Comparison of ENCODE assay signal across 1 cellular context in the genomic region with DNA sequence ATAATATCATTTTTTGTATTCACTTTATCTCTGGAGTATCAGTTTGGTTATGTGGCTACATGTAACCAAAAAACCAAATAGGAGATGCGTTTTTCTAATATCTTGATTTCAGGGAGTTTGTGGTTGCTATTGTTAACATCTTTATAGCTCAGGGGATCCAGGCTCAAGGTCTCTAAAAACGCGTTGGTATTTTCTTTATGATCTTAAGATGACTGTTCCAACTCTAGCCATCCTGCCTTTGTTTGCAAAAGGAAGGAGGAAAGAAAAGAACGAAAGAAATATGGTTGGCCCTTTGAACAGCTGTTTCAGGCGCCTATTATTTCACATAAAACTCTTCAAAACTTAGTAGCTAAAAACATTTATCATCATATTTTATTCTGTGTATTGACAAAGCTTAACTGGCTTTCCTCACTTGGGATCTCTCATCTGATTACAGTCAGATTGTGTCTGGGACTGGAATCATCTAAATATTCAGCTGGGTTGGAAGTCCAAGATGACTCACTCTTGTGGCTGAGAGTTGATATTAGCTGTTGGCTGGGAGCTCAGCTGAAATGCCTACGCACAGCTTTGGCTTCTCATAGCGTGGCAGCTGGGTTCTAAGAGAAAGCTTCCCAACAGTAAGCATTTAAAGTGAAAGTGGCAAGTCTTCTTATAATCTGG.
TF ChIP-seq lines count a peak whose summit lies in the region.

No MANE protein-coding gene starts in this region.

TF ChIP-seq in HepG2, 621 proteins besides CTCF, POLR2A, EP300 and RAD21 (continued from another document):
- TF ChIP-seq, protein P1, sequence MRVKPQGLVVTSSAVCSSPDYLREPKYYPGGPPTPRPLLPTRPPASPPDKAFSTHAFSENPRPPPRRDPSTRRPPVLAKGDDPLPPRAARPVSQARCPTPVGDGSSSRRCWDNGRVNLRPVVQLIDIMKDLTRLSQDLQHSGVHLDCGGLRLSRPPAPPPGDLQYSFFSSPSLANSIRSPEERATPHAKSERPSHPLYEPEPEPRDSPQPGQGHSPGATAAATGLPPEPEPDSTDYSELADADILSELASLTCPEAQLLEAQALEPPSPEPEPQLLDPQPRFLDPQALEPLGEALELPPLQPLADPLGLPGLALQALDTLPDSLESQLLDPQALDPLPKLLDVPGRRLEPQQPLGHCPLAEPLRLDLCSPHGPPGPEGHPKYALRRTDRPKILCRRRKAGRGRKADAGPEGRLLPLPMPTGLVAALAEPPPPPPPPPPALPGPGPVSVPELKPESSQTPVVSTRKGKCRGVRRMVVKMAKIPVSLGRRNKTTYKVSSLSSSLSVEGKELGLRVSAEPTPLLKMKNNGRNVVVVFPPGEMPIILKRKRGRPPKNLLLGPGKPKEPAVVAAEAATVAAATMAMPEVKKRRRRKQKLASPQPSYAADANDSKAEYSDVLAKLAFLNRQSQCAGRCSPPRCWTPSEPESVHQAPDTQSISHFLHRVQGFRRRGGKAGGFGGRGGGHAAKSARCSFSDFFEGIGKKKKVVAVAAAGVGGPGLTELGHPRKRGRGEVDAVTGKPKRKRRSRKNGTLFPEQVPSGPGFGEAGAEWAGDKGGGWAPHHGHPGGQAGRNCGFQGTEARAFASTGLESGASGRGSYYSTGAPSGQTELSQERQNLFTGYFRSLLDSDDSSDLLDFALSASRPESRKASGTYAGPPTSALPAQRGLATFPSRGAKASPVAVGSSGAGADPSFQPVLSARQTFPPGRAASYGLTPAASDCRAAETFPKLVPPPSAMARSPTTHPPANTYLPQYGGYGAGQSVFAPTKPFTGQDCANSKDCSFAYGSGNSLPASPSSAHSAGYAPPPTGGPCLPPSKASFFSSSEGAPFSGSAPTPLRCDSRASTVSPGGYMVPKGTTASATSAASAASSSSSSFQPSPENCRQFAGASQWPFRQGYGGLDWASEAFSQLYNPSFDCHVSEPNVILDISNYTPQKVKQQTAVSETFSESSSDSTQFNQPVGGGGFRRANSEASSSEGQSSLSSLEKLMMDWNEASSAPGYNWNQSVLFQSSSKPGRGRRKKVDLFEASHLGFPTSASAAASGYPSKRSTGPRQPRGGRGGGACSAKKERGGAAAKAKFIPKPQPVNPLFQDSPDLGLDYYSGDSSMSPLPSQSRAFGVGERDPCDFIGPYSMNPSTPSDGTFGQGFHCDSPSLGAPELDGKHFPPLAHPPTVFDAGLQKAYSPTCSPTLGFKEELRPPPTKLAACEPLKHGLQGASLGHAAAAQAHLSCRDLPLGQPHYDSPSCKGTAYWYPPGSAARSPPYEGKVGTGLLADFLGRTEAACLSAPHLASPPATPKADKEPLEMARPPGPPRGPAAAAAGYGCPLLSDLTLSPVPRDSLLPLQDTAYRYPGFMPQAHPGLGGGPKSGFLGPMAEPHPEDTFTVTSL (CRISPR knock-in tag; IDR thresholded peaks at IDR 0.05; ENCODE audit: borderline replicate concordance) = peak; percentile 30; the same call in 1 of the 2 replicates
- TF ChIP-seq RELA (CRISPR knock-in tag; IDR thresholded peaks at IDR 0.05) = no peak
- peak; percentile 87 for TF ChIP-seq FOSL2 (CRISPR knock-in tag; IDR thresholded peaks at IDR 0.05)
- TF ChIP-seq, protein P2, sequence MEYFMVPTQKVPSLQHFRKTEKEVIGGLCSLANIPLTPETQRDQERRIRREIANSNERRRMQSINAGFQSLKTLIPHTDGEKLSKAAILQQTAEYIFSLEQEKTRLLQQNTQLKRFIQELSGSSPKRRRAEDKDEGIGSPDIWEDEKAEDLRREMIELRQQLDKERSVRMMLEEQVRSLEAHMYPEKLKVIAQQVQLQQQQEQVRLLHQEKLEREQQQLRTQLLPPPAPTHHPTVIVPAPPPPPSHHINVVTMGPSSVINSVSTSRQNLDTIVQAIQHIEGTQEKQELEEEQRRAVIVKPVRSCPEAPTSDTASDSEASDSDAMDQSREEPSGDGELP (IDR thresholded peaks at IDR 0.05; ENCODE audit: borderline replicate concordance, low read depth) = peak; percentile 38; the same call in 1 of the 2 replicates
- TF ChIP-seq SRSF4 (IDR thresholded peaks at IDR 0.05; ENCODE audit: low read depth, low read length, poor library complexity, severe bottlenecking) = no peak
- TF ChIP-seq, protein P3, sequence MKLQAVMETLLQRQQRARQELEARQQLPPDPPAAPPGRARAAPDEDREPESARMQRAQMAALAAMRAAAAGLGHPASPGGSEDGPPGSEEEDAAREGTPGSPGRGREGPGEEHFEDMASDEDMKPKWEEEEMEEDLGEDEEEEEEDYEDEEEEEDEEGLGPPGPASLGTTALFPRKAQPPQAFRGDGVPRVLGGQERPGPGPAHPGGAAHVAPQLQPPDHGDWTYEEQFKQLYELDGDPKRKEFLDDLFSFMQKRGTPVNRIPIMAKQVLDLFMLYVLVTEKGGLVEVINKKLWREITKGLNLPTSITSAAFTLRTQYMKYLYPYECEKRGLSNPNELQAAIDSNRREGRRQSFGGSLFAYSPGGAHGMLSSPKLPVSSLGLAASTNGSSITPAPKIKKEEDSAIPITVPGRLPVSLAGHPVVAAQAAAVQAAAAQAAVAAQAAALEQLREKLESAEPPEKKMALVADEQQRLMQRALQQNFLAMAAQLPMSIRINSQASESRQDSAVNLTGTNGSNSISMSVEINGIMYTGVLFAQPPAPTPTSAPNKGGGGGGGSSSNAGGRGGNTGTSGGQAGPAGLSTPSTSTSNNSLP (IDR thresholded peaks at IDR 0.05; ENCODE audit: low read depth, low read length) = 0 out of 2 replicates have a peak, but pooled peaks have one; percentile 57
